ENCODE assay signal across 1 cellular context in the genomic region with DNA sequence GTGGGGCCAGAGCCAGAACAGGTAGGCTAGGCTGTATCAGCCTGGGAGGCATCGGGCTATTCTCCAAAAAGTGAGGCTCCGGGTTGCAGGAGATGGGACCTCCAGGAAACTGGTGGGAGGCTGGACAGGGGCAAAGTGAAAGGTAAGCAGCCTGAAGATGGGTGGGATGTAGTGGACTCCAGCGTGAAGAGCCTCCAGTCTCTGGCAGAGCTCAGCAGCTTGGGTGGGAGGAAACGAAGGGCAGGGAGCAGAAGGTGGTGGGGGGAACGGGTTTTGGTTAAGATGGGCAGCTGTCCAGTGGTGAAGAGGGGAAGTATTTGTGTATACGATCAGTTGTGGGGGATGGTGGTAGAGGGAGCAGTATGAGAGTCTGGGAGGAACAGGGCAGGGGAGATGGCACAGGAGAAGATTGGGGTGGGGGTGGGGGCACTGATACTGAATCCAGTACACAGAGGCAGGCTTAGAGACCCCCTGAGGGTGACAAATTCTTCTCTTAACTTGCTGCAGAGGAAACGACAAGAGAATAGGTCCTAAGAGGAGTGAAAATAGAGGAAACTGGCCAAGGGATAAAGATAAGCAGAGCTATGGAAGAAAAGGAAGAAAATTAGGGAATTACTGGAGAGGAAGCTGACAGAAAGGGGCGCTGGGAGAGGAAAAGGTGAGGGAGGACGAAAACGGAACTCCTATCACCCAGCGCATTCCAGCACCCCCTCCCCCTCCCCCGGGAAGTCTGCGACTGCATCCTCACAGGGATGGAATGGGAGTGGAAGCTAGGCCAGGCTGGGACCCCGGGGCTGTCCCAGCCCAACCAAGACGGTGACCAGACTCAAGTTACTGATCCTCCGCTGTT.
TF ChIP-seq lines count a peak whose summit lies in the region.

No MANE protein-coding gene starts in this region.

TF ChIP-seq in IMR-90, 13 proteins besides CTCF, POLR2A, EP300 and RAD21 (continued from another document):
- TF ChIP-seq BHLHE40 (IDR thresholded peaks at IDR 0.05; ENCODE audit: low read depth, low read length) (no peak), RFX5 (IDR thresholded peaks at IDR 0.05; ENCODE audit: low read depth, low read length) (no peak), MAZ (IDR thresholded peaks at IDR 0.05; ENCODE audit: borderline replicate concordance, low read depth, low read length) (no peak), NFE2L2 (IDR thresholded peaks at IDR 0.05; ENCODE audit: low read depth, low read length) (no peak)
- TF ChIP-seq, protein P1, sequence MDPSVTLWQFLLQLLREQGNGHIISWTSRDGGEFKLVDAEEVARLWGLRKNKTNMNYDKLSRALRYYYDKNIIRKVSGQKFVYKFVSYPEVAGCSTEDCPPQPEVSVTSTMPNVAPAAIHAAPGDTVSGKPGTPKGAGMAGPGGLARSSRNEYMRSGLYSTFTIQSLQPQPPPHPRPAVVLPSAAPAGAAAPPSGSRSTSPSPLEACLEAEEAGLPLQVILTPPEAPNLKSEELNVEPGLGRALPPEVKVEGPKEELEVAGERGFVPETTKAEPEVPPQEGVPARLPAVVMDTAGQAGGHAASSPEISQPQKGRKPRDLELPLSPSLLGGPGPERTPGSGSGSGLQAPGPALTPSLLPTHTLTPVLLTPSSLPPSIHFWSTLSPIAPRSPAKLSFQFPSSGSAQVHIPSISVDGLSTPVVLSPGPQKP (IDR thresholded peaks at IDR 0.05; ENCODE audit: borderline replicate concordance, low read depth, low read length), result no peak
TF ChIP-seq in IMR-90: peak in this region for 0.
